In the genomic region with DNA sequence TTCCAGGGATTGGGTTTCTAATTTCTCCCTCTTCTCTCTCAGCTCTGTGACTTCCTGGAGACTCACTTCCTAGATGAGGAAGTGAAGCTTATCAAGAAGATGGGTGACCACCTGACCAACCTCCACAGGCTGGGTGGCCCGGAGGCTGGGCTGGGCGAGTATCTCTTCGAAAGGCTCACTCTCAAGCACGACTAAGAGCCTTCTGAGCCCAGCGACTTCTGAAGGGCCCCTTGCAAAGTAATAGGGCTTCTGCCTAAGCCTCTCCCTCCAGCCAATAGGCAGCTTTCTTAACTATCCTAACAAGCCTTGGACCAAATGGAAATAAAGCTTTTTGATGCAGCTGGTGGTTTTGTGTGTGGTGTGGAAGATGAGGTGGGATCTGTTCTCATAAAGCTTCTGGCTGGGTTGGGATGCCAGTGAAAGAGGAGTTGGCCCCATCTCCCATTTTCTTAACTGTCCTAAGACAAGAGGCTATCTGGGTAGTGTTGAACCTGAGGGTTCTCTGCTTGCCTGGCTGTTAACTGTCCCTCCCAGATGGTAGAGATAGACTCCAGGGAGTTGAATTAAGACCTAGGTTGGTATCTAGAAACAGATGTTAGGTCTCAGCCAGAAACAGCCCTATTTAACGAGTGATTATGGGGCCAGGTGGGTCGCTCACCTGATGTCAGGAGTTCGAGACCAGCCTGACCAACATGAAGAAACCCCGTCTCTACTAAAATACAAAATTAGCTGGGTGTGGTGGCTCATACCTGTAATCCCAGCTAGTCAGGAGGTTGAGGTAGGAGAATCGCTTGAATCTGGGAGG, we compare ENCODE assay signal across 8 cellular contexts. TPM values are rescaled to one million over a fixed set of nuclear protein-coding genes. Genes with fewer than 3 reads are reported as not detected.
DNase-seq lines count a peak whose midpoint lies in the region; ATAC-seq and TF ChIP-seq lines count a peak whose summit lies in the region.

No MANE protein-coding gene starts in this region.

- no peak for TF ChIP-seq POLR2A in body of pancreas (IDR thresholded peaks at IDR 0.05)

- H3K27ac ChIP-seq in CD4-positive, alpha-beta T cell (ENCODE audit: low read depth, low read length): no peak overlapping the region
- peak overlapping the region in 3 of 4 donors; percentile 89 to 94 (median 91) for H3K27ac ChIP-seq in body of pancreas

- no peak for DNase-seq in CD4-positive, alpha-beta T cell
- DNase-seq in LNCaP clone FGC (ENCODE audit: low read depth) (no peak), body of pancreas (no peak), mesothelial cell of epicardium (ENCODE audit: low spot score in 2 of 2, unreplicated experiment in 2 of 2) (no peak), kidney glomerular epithelial cell (lab: John Stamatoyannopoulos, UW) (no peak), NCI-H187 treated with DMSO at 0.1 percent for 48 hours (lab: John Stamatoyannopoulos, UW) (no peak)
- no peak for DNase-seq in stimulated activated CD8-positive, alpha-beta memory T cell treated with anti-CD3 and anti-CD28 coated beads, Interleukin-4, amount 100 ng/mL, for 48 hours

- POLR2A ChIA-PET in CD4-positive, alpha-beta T cell (lab: Charles Lee): interaction anchor here (0.9 to 3.8 kb wide), 19 partner anchors 10 to 673 kb away, joined by 3 to 41 read pairs (median 4); a partner anchor contains a TSS

- WGBS in body of pancreas, 2 donors: 78 to 88% methylated on average over 10 of the region's 10 CpGs

- peaks cover 39% of the 10 kb centered on the region for H3K4me1 ChIP-seq in body of pancreas

- H3K36me3 Mint-ChIP-seq in CD4-positive, alpha-beta T cell (ENCODE audit: low read depth): peaks cover 47% of the 10 kb centered on the region
- peaks cover 25% of the 10 kb centered on the region for H3K36me3 Mint-ChIP-seq in mesothelial cell of epicardium

- intact Hi-C loops in CD4-positive, alpha-beta T cell (cut with DNase I, micrococcal nuclease): loop anchor here in 1 of 2 experiments (5.0 kb wide), 2 partner anchors 109 to 319 kb away; a partner anchor contains a TSS
- intact Hi-C loops in body of pancreas (cut with DNase I): no loop called here

- H3K9me3 Mint-ChIP-seq in CD4-positive, alpha-beta T cell: no peaks in the 10 kb centered on the region
- H3K9me3 Mint-ChIP-seq in mesothelial cell of epicardium: no peaks in the 10 kb centered on the region

- peak overlapping the region; percentile 97 for H3K27ac Mint-ChIP-seq in CD4-positive, alpha-beta T cell
- peak overlapping the region; percentile 100 for H3K27ac Mint-ChIP-seq in mesothelial cell of epicardium

- H3K9me3 ChIP-seq in CD4-positive, alpha-beta T cell (ENCODE audit: control insufficient read depth, low read length): no peaks in the 10 kb centered on the region
- H3K9me3 ChIP-seq in body of pancreas: no peaks in the 10 kb centered on the region

- no peaks in the 10 kb centered on the region for H3K27me3 Mint-ChIP-seq in CD4-positive, alpha-beta T cell
- H3K27me3 Mint-ChIP-seq in mesothelial cell of epicardium (ENCODE audit: low read depth): no peaks in the 10 kb centered on the region

- H3K4me3 ChIP-seq in LNCaP clone FGC (ENCODE audit: low read depth, low read length): peak overlapping the region; percentile 71
- H3K4me3 ChIP-seq in body of pancreas: peak overlapping the region; percentile 88 to 93

- H3K4me3 Mint-ChIP-seq in CD4-positive, alpha-beta T cell: peak overlapping the region; percentile 97
- peak overlapping the region; percentile 100 for H3K4me3 Mint-ChIP-seq in mesothelial cell of epicardium

- no peaks in the 10 kb centered on the region for H3K36me3 ChIP-seq in body of pancreas (replicated peaks in 1 of 2; ENCODE audit: insufficient read depth in 1 of 2, low read depth in 2 of 2)

- peaks cover 53% of the 10 kb centered on the region for H3K4me1 Mint-ChIP-seq in CD4-positive, alpha-beta T cell (ENCODE audit: low read depth)
- peaks cover 41% of the 10 kb centered on the region for H3K4me1 Mint-ChIP-seq in mesothelial cell of epicardium

- no peak for ATAC-seq in CD4-positive, alpha-beta T cell (ENCODE audit: poor library complexity)
- ATAC-seq in body of pancreas: no peak
- ATAC-seq in HG02571 (IDR thresholded peaks at IDR 0.05; ENCODE audit: unreplicated experiment): no peak

- no peaks in the 10 kb centered on the region for H3K27me3 ChIP-seq in CD4-positive, alpha-beta T cell (ENCODE audit: control insufficient read depth, insufficient read depth, low read length)
- no peaks in the 10 kb centered on the region for H3K27me3 ChIP-seq in body of pancreas

- TF ChIP-seq CTCF in CD4-positive, alpha-beta T cell (IDR thresholded peaks at IDR 0.05): no peak
- TF ChIP-seq CTCF in LNCaP clone FGC (IDR thresholded peaks at IDR 0.05; ENCODE audit: control insufficient read depth, extremely low read depth, insufficient read depth) (no peak), body of pancreas (IDR thresholded peaks at IDR 0.05) (no peak), mesothelial cell of epicardium (IDR thresholded peaks at IDR 0.05; ENCODE audit: unreplicated experiment) (no peak)

- CTCF ChIA-PET in CD4-positive, alpha-beta T cell (lab: Charles Lee): interaction anchor here (1.4 kb wide), 1 partner anchor 27 kb away, joined by 5 read pairs; a partner anchor contains a TSS

RNA-seq across cellular contexts. Expression of a gene that starts 1.6 kb away (rescaled TPM):
- 100 to 1,000 TPM; 616 to 627 TPM for total RNA-seq in CD4-positive, alpha-beta T cell
- total RNA-seq in body of pancreas: 1,000 to 10,000 TPM; 1,824 to 3,385 TPM
- total RNA-seq in mesothelial cell of epicardium: 1,022 to 1,078 TPM (median 1,064 TPM) in 3 replicates

RNA-seq across cellular contexts. Expression of a gene that starts 12.1 kb away (rescaled TPM):
- total RNA-seq in CD4-positive, alpha-beta T cell: 10 to 100 TPM; 52.9 to 60.4 TPM
- total RNA-seq in body of pancreas (10 to 100 TPM; 15.3 to 22.7 TPM), mesothelial cell of epicardium (119 to 129 TPM (median 119 TPM) in 3 replicates)

RNA-seq across cellular contexts. Expression of a gene that starts 26.4 kb away (rescaled TPM):
- 10 to 100 TPM; 13.2 to 14.1 TPM for total RNA-seq in CD4-positive, alpha-beta T cell
- total RNA-seq in body of pancreas (10 to 100 TPM in 1 of 2 donors, 1 to 10 TPM in 1; 7.5 to 17.8 TPM), mesothelial cell of epicardium (53.6 to 60.5 TPM (median 58.8 TPM) in 3 replicates)

RNA-seq across cellular contexts. Expression of a gene that starts 26.9 kb away (rescaled TPM):
- 10 to 100 TPM; 10.7 to 12.3 TPM for total RNA-seq in CD4-positive, alpha-beta T cell
- total RNA-seq in body of pancreas (10 to 100 TPM; 46.5 to 47.2 TPM), mesothelial cell of epicardium (62.2 to 67.5 TPM (median 64.2 TPM) in 3 replicates)

RNA-seq across cellular contexts. Expression of a gene that starts 33.2 kb away (rescaled TPM):
- 1 to 10 TPM; 1.1 to 1.8 TPM for total RNA-seq in CD4-positive, alpha-beta T cell
- total RNA-seq in body of pancreas (not detected), mesothelial cell of epicardium (2.3 to 3.5 TPM (median 3.2 TPM) in 3 replicates)
